Comparison of ENCODE assay signal across 16 cellular contexts in genomic region chr3:31885235-31885634, GRCh38.
DNase-seq lines count a peak whose midpoint lies in the region; ATAC-seq, FAIRE-seq and TF ChIP-seq lines count a peak whose summit lies in the region.
"Had no signal": no experiment of that assay in that cellular context is flagged by ENCODE, and none has a peak within 500 bp of the region (broad histone marks: within the 10 kb centered on the region; RNA-seq: fewer than 3 reads in every experiment).

No MANE protein-coding gene starts in this region.

- H2BK20ac ChIP-seq in H1 (ENCODE audit: low read length) = no peak overlapping the region

- TF ChIP-seq EP300 in H1 (IDR thresholded peaks at IDR 0.05; ENCODE audit: borderline replicate concordance in 1 of 2, low read depth in 2 of 2, low read length in 2 of 2) = no peak

- intact Hi-C loops in OCI-LY7 (cut with micrococcal nuclease; ENCODE audit: unreplicated experiment) = no loop called here

- H3K79me1 ChIP-seq in H1 (ENCODE audit: low read depth, low read length) = peaks cover 8% of the 10 kb centered on the region

- H3K27me3 Mint-ChIP-seq in stimulated activated memory B cell treated with anti-CD40 and anti-IgM and Interleukin-4, amounts not matched to agents 10 μg/mL and 1 μg/mL and 100 μg/mL, for 72 hours = no peaks in the 10 kb centered on the region

- peaks cover 3% of the 10 kb centered on the region; the same call in 1 of the 2 replicates for H3K23me2 ChIP-seq in H1 (ENCODE audit: low read depth, low read length)

- peak overlapping the region; percentile 70; the same call in 1 of the 2 replicates for H2BK12ac ChIP-seq in H1 (ENCODE audit: low read depth, low read length)

- no peak overlapping the region for H4K8ac ChIP-seq in H1 (ENCODE audit: extremely low read depth, insufficient read depth, low read length)

- H3K9me3 ChIP-seq in HEK293 (ENCODE audit: control insufficient read depth, insufficient read depth, low read depth, low read length) (no peaks in the 10 kb centered on the region), OCI-LY7 (ENCODE audit: low read length) (peaks cover 9% of the 10 kb centered on the region; the same call in 1 of the 2 replicates), H1 (ENCODE audit: insufficient read depth in 2 of 2, low read depth in 1 of 2, low read length in 1 of 2) (no peaks in the 10 kb centered on the region)

- H4K5ac ChIP-seq in H1 (ENCODE audit: insufficient read length, low read depth, low read length) = peak overlapping the region; percentile 16

- H3K79me2 ChIP-seq in OCI-LY7 (ENCODE audit: insufficient read depth, low read depth, low read length) (peaks cover 98% of the 10 kb centered on the region), H1 (ENCODE audit: control insufficient read depth in 1 of 2, insufficient read depth in 2 of 2, low read length in 2 of 2) (peaks cover 4 to 90% of the 10 kb centered on the region in 2 experiments)

- H2BK120ac ChIP-seq in H1 (replicated peaks; ENCODE audit: low read depth, low read length) = no peak overlapping the region

- H4K91ac ChIP-seq in H1 (replicated peaks; ENCODE audit: insufficient read length, low read length) = no peak overlapping the region

- no peaks in the 10 kb centered on the region for H3K27me3 ChIP-seq in H1 (replicated peaks in 1 of 4; ENCODE audit: control insufficient read depth in 3 of 4, extremely low read depth in 1 of 4, insufficient read depth in 3 of 4, low read length in 3 of 4)

- no peak overlapping the region for H3K27ac ChIP-seq in HEK293 (ENCODE audit: extremely low read depth, low read depth, low read length)
- peak overlapping the region; percentile 90 for H3K27ac ChIP-seq in OCI-LY7 (ENCODE audit: low read depth, low read length, poor library complexity, severe bottlenecking)
- H3K27ac ChIP-seq in H1 (ENCODE audit: low read depth, low read length) = no peak overlapping the region
- H3K27ac ChIP-seq: SK-N-MC had no signal

- H3K4ac ChIP-seq in H1 (replicated peaks; ENCODE audit: insufficient read length, low read depth, low read length) = no peak overlapping the region

- H3K9me2 ChIP-seq in OCI-LY7 (ENCODE audit: insufficient read depth, low read length) = no peaks in the 10 kb centered on the region

- no peaks in the 10 kb centered on the region for H3K4me1 ChIP-seq in HEK293 (ENCODE audit: control insufficient read depth, insufficient read depth, low read length)
- H3K4me1 ChIP-seq in OCI-LY7 (ENCODE audit: insufficient read depth, low read length, poor library complexity, severe bottlenecking) = peaks cover 80% of the 10 kb centered on the region
- peaks cover 0 to 14% (median 12%) of the 10 kb centered on the region in 4 experiments for H3K4me1 ChIP-seq in H1 (replicated peaks in 1 of 4; ENCODE audit: control insufficient read depth in 3 of 4, insufficient read depth in 4 of 4, low read length in 3 of 4)

- H2BK5ac ChIP-seq in H1 (ENCODE audit: low read depth, low read length) = 0 out of 2 replicates have a peak overlapping the region, but pooled peaks have one; percentile 58

- no peak for ATAC-seq in stimulated activated memory B cell treated with anti-CD40 and anti-IgM and Interleukin-4, amounts not matched to agents 10 μg/mL and 1 μg/mL and 100 μg/mL, for 72 hours

- FAIRE-seq in H1 (lab: Jason Lieb, UNC) = no peak

- H4K20me1 ChIP-seq in OCI-LY7 (ENCODE audit: insufficient read depth, low read length) (no peaks in the 10 kb centered on the region), H1 (replicated peaks in 1 of 2; ENCODE audit: control insufficient read depth in 1 of 2, insufficient read depth in 2 of 2, low read length in 2 of 2) (peaks cover 2 to 11% of the 10 kb centered on the region in 2 experiments)

- TF ChIP-seq POLR2A in H1 (IDR thresholded peaks at IDR 0.05; ENCODE audit: control extremely low read depth in 1 of 2, low read depth in 2 of 2, low read length in 2 of 2) = no peak

- no peak overlapping the region for H3K14ac ChIP-seq in H1 (ENCODE audit: insufficient read length)

- H3K27ac Mint-ChIP-seq in stimulated activated memory B cell treated with anti-CD40 and anti-IgM and Interleukin-4, amounts not matched to agents 10 μg/mL and 1 μg/mL and 100 μg/mL, for 72 hours = peak overlapping the region; percentile 81
- H3K27ac Mint-ChIP-seq: CD4-positive, CD25-positive, alpha-beta regulatory T cell had no signal

- H3K56ac ChIP-seq in H1 (replicated peaks; ENCODE audit: insufficient read length, low read depth, low read length) = no peak overlapping the region

- peaks cover 3% of the 10 kb centered on the region for H3K9me3 Mint-ChIP-seq in stimulated activated memory B cell treated with anti-CD40 and anti-IgM and Interleukin-4, amounts not matched to agents 10 μg/mL and 1 μg/mL and 100 μg/mL, for 72 hours
- H3K9me3 Mint-ChIP-seq: H9 had no signal

- no peak overlapping the region for H2BK15ac ChIP-seq in H1 (ENCODE audit: low read length)

- peaks cover 96% of the 10 kb centered on the region for H3K4me1 Mint-ChIP-seq in stimulated activated memory B cell treated with anti-CD40 and anti-IgM and Interleukin-4, amounts not matched to agents 10 μg/mL and 1 μg/mL and 100 μg/mL, for 72 hours
- H3K4me1 Mint-ChIP-seq: CD4-positive, CD25-positive, alpha-beta regulatory T cell had no signal

- no peak overlapping the region for H3K4me3 Mint-ChIP-seq in stimulated activated memory B cell treated with anti-CD40 and anti-IgM and Interleukin-4, amounts not matched to agents 10 μg/mL and 1 μg/mL and 100 μg/mL, for 72 hours
- H3K4me3 Mint-ChIP-seq: CD4-positive, CD25-positive, alpha-beta regulatory T cell; H9 had no signal

- H3K36me3 ChIP-seq in HEK293 (ENCODE audit: control insufficient read depth in 2 of 2, insufficient read depth in 1 of 2, low read length in 2 of 2) (no peaks in the 10 kb centered on the region), OCI-LY7 (ENCODE audit: insufficient read depth, low read length) (peaks cover 42% of the 10 kb centered on the region), H1 (ENCODE audit: control insufficient read depth in 2 of 4, insufficient read depth in 4 of 4, low read length in 3 of 4) (no peaks in the 10 kb centered on the region; a peak in 1 of 8 replicates)

- no peak for TF ChIP-seq RAD21 in H1 (IDR thresholded peaks at IDR 0.05 in 1 of 2, conservative IDR thresholded peaks at IDR 0.05 in 1 of 2; ENCODE audit: low read depth in 2 of 2, low read length in 2 of 2)

- H2AK5ac ChIP-seq in H1 (ENCODE audit: low read depth, low read length) = peak overlapping the region; percentile 3; the same call in 1 of the 2 replicates

- no TSS peak for BruUV-seq in OCI-LY7 (replicated peaks; lab: Mats Ljungman, UMichigan)

- POLR2A ChIA-PET in HEK293 (lab: Yijun Ruan, JAX) (no interaction called here), OCI-LY7 (lab: Charles Lee) (interaction anchor here (0.7 to 4.6 kb wide), 4 partner anchors 10 to 74 kb away, joined by 3 to 14 read pairs (median 4); no protein-coding TSS in a partner anchor), H1 (lab: Charles Lee; ENCODE audit: partially characterized antibody) (no interaction called here)

- peaks cover 32% of the 10 kb centered on the region for H3K36me3 Mint-ChIP-seq in stimulated activated memory B cell treated with anti-CD40 and anti-IgM and Interleukin-4, amounts not matched to agents 10 μg/mL and 1 μg/mL and 100 μg/mL, for 72 hours
- H3K36me3 Mint-ChIP-seq: CD4-positive, CD25-positive, alpha-beta regulatory T cell had no signal

- H3K4me3 ChIP-seq in HEK293 (ENCODE audit: low read depth, low read length) (no peak overlapping the region), OCI-LY7 (ENCODE audit: low read depth, low read length, poor library complexity, severe bottlenecking) (peak overlapping the region; percentile 7), H1 (ENCODE audit: extremely low read depth in 1 of 4, insufficient read depth in 2 of 4, low read depth in 3 of 4, low read length in 4 of 4) (no peak overlapping the region)
- H3K4me3 ChIP-seq: SK-N-MC had no signal

- H3K18ac ChIP-seq in H1 (ENCODE audit: extremely low read depth, low read length) = no peak overlapping the region

- no peak overlapping the region for H2AFZ ChIP-seq in OCI-LY7 (ENCODE audit: low read length)
- no peak overlapping the region for H2AFZ ChIP-seq in H1 (ENCODE audit: low read length)

- no peak overlapping the region for H3K9ac ChIP-seq in H1 (replicated peaks in 1 of 4; ENCODE audit: extremely low read depth in 1 of 4, low read depth in 3 of 4, low read length in 3 of 4)

- TF ChIP-seq CTCF in HEK293 (tag by site-specific recombination; IDR thresholded peaks at IDR 0.05) (no peak), OCI-LY7 (conservative IDR thresholded peaks at IDR 0.05; ENCODE audit: low read length) (no peak), H1 (IDR thresholded peaks at IDR 0.05; ENCODE audit: control extremely low read depth in 1 of 3, insufficient read depth in 1 of 3, low read depth in 1 of 3, low read length in 3 of 3) (no peak)

- DNase-seq in OCI-LY7 (ENCODE audit: low spot score) (no peak), H1 (ENCODE audit: low read depth in 1 of 2, low spot score in 2 of 2) (no peak), kidney glomerular epithelial cell (lab: John Stamatoyannopoulos, UW) (no peak), NCI-H2029 treated with DMSO at 0.1 percent for 48 hours (lab: John Stamatoyannopoulos, UW) (no peak), NCI-H2171 (lab: John Stamatoyannopoulos, UW) (no peak)
- DNase-seq: CD4-positive, CD25-positive, alpha-beta regulatory T cell; H9; NCI-H1048; NCI-H1436 treated with DMSO at 0.1 percent for 48 hours; NCI-H2029; NCI-H2171 treated with DMSO at 0.1 percent for 48 hours; NCI-H526; SHP77 treated with DMSO at 0.1 percent for 48 hours had no signal

- H3K4me2 ChIP-seq in OCI-LY7 (ENCODE audit: low read length) (peak overlapping the region; percentile 55), H1 (ENCODE audit: insufficient read depth in 1 of 2, low read depth in 2 of 2, low read length in 2 of 2) (no peak overlapping the region)

- 85% methylated on average over 3 of the region's 3 CpGs; no CpG with 5 or more reads in 1 of the 2 experiments for WGBS in H1 (ENCODE audit: extremely low coverage in 1 of 2, insufficient coverage in 1 of 2, insufficient read length in 1 of 2, insufficient replicate concordance in 2 of 2, low coverage in 1 of 2, low lambda C conversion rate in 2 of 2, missing lambda C conversion rate in 1 of 2), 2 experiments

- no peak overlapping the region for H3K23ac ChIP-seq in H1 (ENCODE audit: insufficient read length)

- CTCF ChIA-PET in HEK293 (lab: Yijun Ruan, JAX) (no interaction called here), OCI-LY7 (lab: Charles Lee; ENCODE audit: unreplicated experiment) (no interaction called here), H1 (lab: Charles Lee; ENCODE audit: partially characterized antibody) (interaction anchor here (0.8 to 2.4 kb wide), 2 partner anchors 71 to 134 kb away, joined by 3 to 5 read pairs; no protein-coding TSS in a partner anchor)

TF ChIP-seq in HEK293, 187 proteins besides CTCF, POLR2A, EP300 and RAD21 (continues in another document):
- no peak for TF ChIP-seq ZNF830 (tag by site-specific recombination; IDR thresholded peaks at IDR 0.05; ENCODE audit: low read depth)
- TF ChIP-seq ZSCAN30 (tag by site-specific recombination; IDR thresholded peaks at IDR 0.05) = no peak

TF ChIP-seq in H1, 55 proteins besides CTCF, POLR2A, EP300 and RAD21 (continues in another document):
- TF ChIP-seq JUND (IDR thresholded peaks at IDR 0.05; ENCODE audit: low read length) (no peak), KDM1A (IDR thresholded peaks at IDR 0.05; ENCODE audit: borderline replicate concordance, low read length) (no peak), SIN3A (conservative IDR thresholded peaks at IDR 0.05 in 1 of 2, IDR thresholded peaks at IDR 0.05 in 1 of 2; ENCODE audit: low read depth in 1 of 2, low read length in 2 of 2) (no peak)
